Comparison of ENCODE assay signal across 1 cellular context in genomic region chr2:101803945-101804696, GRCh38.
TF ChIP-seq lines count a peak whose summit lies in the region.

No MANE protein-coding gene starts in this region.

TF ChIP-seq in HepG2, 621 proteins besides CTCF, POLR2A, EP300 and RAD21 (continued from another document):
- no peak for TF ChIP-seq DDIT3 (CRISPR knock-in tag; IDR thresholded peaks at IDR 0.05)
- TF ChIP-seq, protein P1, sequence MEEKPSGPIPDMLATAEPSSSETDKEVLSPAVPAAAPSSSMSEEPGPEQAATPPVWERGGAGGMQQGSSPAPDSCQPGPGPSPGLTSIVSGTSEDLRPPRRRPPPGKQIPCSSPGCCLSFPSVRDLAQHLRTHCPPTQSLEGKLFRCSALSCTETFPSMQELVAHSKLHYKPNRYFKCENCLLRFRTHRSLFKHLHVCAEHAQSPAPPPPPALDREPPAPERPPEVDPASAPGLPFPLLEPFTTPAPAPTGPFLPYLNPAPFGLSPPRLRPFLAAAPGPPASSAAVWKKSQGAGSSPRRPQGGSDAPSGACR (CRISPR knock-in tag; IDR thresholded peaks at IDR 0.05), result no peak
- TF ChIP-seq PAF1 (CRISPR knock-in tag; IDR thresholded peaks at IDR 0.05), result no peak
- peak; percentile 61; the same call in 1 of the 2 replicates for TF ChIP-seq CEBPB (IDR thresholded peaks at IDR 0.05; ENCODE audit: borderline replicate concordance, low read depth, low read length)
- TF ChIP-seq, protein P2, sequence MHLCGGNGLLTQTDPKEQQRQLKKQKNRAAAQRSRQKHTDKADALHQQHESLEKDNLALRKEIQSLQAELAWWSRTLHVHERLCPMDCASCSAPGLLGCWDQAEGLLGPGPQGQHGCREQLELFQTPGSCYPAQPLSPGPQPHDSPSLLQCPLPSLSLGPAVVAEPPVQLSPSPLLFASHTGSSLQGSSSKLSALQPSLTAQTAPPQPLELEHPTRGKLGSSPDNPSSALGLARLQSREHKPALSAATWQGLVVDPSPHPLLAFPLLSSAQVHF (CRISPR knock-in tag; IDR thresholded peaks at IDR 0.05), result no peak
- 0 out of 2 replicates have a peak, but pooled peaks have one; percentile 31 for TF ChIP-seq ZNF337 (CRISPR knock-in tag; IDR thresholded peaks at IDR 0.05; ENCODE audit: borderline replicate concordance, low read depth)
- no peak for TF ChIP-seq ZNF816 (CRISPR knock-in tag; IDR thresholded peaks at IDR 0.05; ENCODE audit: borderline replicate concordance)
- no peak for TF ChIP-seq YEATS2 (CRISPR knock-in tag; IDR thresholded peaks at IDR 0.05; ENCODE audit: borderline replicate concordance)
- TF ChIP-seq SCMH1 (CRISPR knock-in tag; IDR thresholded peaks at IDR 0.05; ENCODE audit: borderline replicate concordance), result no peak
- TF ChIP-seq AKNA (CRISPR knock-in tag; IDR thresholded peaks at IDR 0.05; ENCODE audit: borderline replicate concordance), result no peak
- no peak for TF ChIP-seq ETV6 (CRISPR knock-in tag; conservative IDR thresholded peaks at IDR 0.05)
- no peak for TF ChIP-seq ZMAT5 (CRISPR knock-in tag; IDR thresholded peaks at IDR 0.05; ENCODE audit: borderline replicate concordance, low read depth)
- no peak for TF ChIP-seq SOX13 (IDR thresholded peaks at IDR 0.05)
- peak in 1 of 2 experiments; percentile 32; a peak in 1 of 4 replicates for TF ChIP-seq SOX13 (CRISPR knock-in tag; conservative IDR thresholded peaks at IDR 0.05 in 1 of 2, IDR thresholded peaks at IDR 0.05 in 1 of 2)
- no peak for TF ChIP-seq ZFP36 (IDR thresholded peaks at IDR 0.05; ENCODE audit: borderline replicate concordance, low read depth, low read length, partially characterized antibody)
- TF ChIP-seq CCDC6 (CRISPR knock-in tag; IDR thresholded peaks at IDR 0.05), result no peak
- no peak for TF ChIP-seq TAF15 (IDR thresholded peaks at IDR 0.05; ENCODE audit: low read depth, low read length, poor library complexity, severe bottlenecking)
- no peak for TF ChIP-seq ZNF770 (CRISPR knock-in tag; IDR thresholded peaks at IDR 0.05)
- TF ChIP-seq ZNF615 (CRISPR knock-in tag; IDR thresholded peaks at IDR 0.05; ENCODE audit: borderline replicate concordance), result no peak
- TF ChIP-seq ZNF687 (CRISPR knock-in tag; IDR thresholded peaks at IDR 0.05), result no peak
- TF ChIP-seq LCORL (IDR thresholded peaks at IDR 0.05), result no peak
- TF ChIP-seq LCORL (CRISPR knock-in tag; IDR thresholded peaks at IDR 0.05), result no peak
- no peak for TF ChIP-seq ZNF577 (CRISPR knock-in tag; IDR thresholded peaks at IDR 0.05; ENCODE audit: borderline replicate concordance, low read depth)
- 0 out of 2 replicates have a peak, but pooled peaks have one; percentile 8 for TF ChIP-seq GMEB1 (CRISPR knock-in tag; IDR thresholded peaks at IDR 0.05; ENCODE audit: borderline replicate concordance)
- TF ChIP-seq ZNF446 (CRISPR knock-in tag; IDR thresholded peaks at IDR 0.05), result no peak
- no peak for TF ChIP-seq MED13 (CRISPR knock-in tag; IDR thresholded peaks at IDR 0.05)
- no peak for TF ChIP-seq PRPF4 (IDR thresholded peaks at IDR 0.05; ENCODE audit: low read depth, low read length, poor library complexity, severe bottlenecking)
- TF ChIP-seq ZNF33B (CRISPR knock-in tag; IDR thresholded peaks at IDR 0.05), result 0 out of 2 replicates have a peak, but pooled peaks have one; percentile 21
- TF ChIP-seq ZNF33A (CRISPR knock-in tag; IDR thresholded peaks at IDR 0.05; ENCODE audit: borderline replicate concordance), result no peak
- TF ChIP-seq ZNF292 (CRISPR knock-in tag; IDR thresholded peaks at IDR 0.05; ENCODE audit: borderline replicate concordance, low read depth), result 0 out of 2 replicates have a peak, but pooled peaks have one; percentile 53
- no peak for TF ChIP-seq MIER3 (CRISPR knock-in tag; IDR thresholded peaks at IDR 0.05; ENCODE audit: borderline replicate concordance)
- TF ChIP-seq SKIL (CRISPR knock-in tag; IDR thresholded peaks at IDR 0.05; ENCODE audit: borderline replicate concordance), result 0 out of 2 replicates have a peak, but pooled peaks have one; percentile 8
- no peak for TF ChIP-seq U2AF1 (optimal IDR thresholded peaks at IDR 0.05; ENCODE audit: low read depth, low read length)
- TF ChIP-seq NR2F6 (IDR thresholded peaks at IDR 0.05), result no peak
- no peak for TF ChIP-seq NR2F6 (CRISPR knock-in tag; IDR thresholded peaks at IDR 0.05)
- no peak for TF ChIP-seq SOX5 (CRISPR knock-in tag; IDR thresholded peaks at IDR 0.05; ENCODE audit: borderline replicate concordance)
- TF ChIP-seq ZNF34 (CRISPR knock-in tag; IDR thresholded peaks at IDR 0.05; ENCODE audit: borderline replicate concordance), result no peak
- TF ChIP-seq DMAP1 (CRISPR knock-in tag; IDR thresholded peaks at IDR 0.05), result no peak
- no peak for TF ChIP-seq ERF (CRISPR knock-in tag; IDR thresholded peaks at IDR 0.05)
- no peak for TF ChIP-seq ZNF331 (CRISPR knock-in tag; IDR thresholded peaks at IDR 0.05)
- no peak for TF ChIP-seq ZNF468 (CRISPR knock-in tag; IDR thresholded peaks at IDR 0.05)
- no peak for TF ChIP-seq SUZ12 (IDR thresholded peaks at IDR 0.05; ENCODE audit: low read depth, low read length)
